Comparison of ENCODE assay signal across 8 cellular contexts in the genomic region with DNA sequence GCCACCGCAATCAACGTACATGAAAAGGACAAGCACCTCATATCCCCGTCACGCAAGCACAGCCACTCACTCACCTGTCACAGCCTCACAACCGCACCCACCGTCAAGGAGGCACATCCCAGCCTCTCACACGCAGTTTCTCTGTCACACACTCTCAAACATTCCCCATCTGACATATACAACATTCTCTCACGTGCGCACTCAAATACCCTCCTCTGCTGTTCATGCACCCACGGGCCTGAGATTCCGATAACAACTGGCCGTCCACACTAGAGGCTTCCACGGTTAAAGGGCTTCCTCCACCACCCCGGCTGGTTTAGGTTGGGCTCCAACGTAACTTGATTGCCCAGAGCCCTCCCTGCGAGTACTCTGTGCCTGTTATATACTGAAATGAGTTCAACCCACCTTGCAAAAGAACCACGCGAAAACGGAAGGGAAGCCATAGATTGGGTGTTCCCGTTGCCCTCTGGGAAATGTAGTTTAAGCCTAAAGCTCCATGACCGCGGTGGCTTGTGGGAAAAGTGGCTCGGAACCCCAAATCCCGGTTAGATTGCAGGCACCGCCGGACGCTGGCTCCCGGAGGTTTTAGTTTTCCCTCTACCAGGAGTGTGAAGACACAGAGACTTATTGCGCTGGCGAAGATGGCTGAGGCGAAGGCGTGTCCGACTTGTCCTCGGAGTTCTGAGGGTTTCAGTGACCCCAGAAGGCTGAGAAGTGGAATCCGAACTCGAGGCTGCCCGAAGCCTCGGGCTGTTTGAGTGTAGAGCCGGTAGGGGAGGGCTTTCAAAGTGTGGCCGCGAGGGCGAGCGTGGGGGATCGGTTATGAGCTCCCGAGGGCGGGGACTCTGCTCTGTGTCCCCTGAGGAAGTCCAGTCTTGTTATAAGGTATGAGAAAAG. TPM values are rescaled to one million over a fixed set of nuclear protein-coding genes. Genes with fewer than 3 reads are reported as not detected.
DNase-seq lines count a peak whose midpoint lies in the region; ATAC-seq and TF ChIP-seq lines count a peak whose summit lies in the region.

A gene (minus strand): TSS at position 448 of the 897 bp plus-strand sequence. CDS start 5,857 bp downstream, outside the sequence.

- H3K36me3 Mint-ChIP-seq in activated T-helper 2 cell treated with anti-CD3 and anti-CD28 coated beads, Interferon-gamma antibody, Interleukin-2, Interleukin-4, amounts not matched to agents 10 μg/mL and 5 μg/mL and 100 μg/mL, durations not matched to agents 14 hours and 24 hours and 36 hours (ENCODE audit: low read depth), result peaks cover 31% of the 10 kb centered on the region
- no peaks in the 10 kb centered on the region for H3K36me3 Mint-ChIP-seq in natural killer cell

- peak within 1 kb of the TSS; percentile 96 for H3K4me3 Mint-ChIP-seq in activated T-helper 2 cell treated with anti-CD3 and anti-CD28 coated beads, Interferon-gamma antibody, Interleukin-2, Interleukin-4, amounts not matched to agents 10 μg/mL and 5 μg/mL and 100 μg/mL, durations not matched to agents 14 hours and 24 hours and 36 hours (ENCODE audit: low read depth)
- H3K4me3 Mint-ChIP-seq in natural killer cell, result peak within 1 kb of the TSS; percentile 99

- no peaks in the 10 kb centered on the region; the same call in 1 of the 2 replicates for H3K36me3 ChIP-seq in DND-41 (ENCODE audit: insufficient read depth, low read length)
- H3K36me3 ChIP-seq in GM23248 (ENCODE audit: low read depth), result no peaks in the 10 kb centered on the region

- H2AFZ ChIP-seq in DND-41 (ENCODE audit: low read depth, low read length) (peak within 1 kb of the TSS; percentile 98), GM23248 (peak within 1 kb of the TSS; percentile 100)

- no peaks in the 10 kb centered on the region for H3K27me3 Mint-ChIP-seq in activated T-helper 2 cell treated with anti-CD3 and anti-CD28 coated beads, Interferon-gamma antibody, Interleukin-2, Interleukin-4, amounts not matched to agents 10 μg/mL and 5 μg/mL and 100 μg/mL, durations not matched to agents 14 hours and 24 hours and 36 hours (ENCODE audit: low read depth)
- H3K27me3 Mint-ChIP-seq in natural killer cell (ENCODE audit: low read depth in 2 of 2), result no peaks in the 10 kb centered on the region

- peak within 1 kb of the TSS; percentile 88 for H3K4me2 ChIP-seq in DND-41 (ENCODE audit: insufficient read depth, low read length)
- peak within 1 kb of the TSS; percentile 85 for H3K4me2 ChIP-seq in GM23248 (ENCODE audit: unreplicated experiment)

- H3K9me3 Mint-ChIP-seq in activated T-helper 2 cell treated with anti-CD3 and anti-CD28 coated beads, Interferon-gamma antibody, Interleukin-2, Interleukin-4, amounts not matched to agents 10 μg/mL and 5 μg/mL and 100 μg/mL, durations not matched to agents 14 hours and 24 hours and 36 hours, result peaks cover 33% of the 10 kb centered on the region
- H3K9me3 Mint-ChIP-seq in natural killer cell, result no peaks in the 10 kb centered on the region

- WGBS in GM23248 (ENCODE audit: low coverage in 1 of 2, low lambda C conversion rate in 2 of 2, missing lambda C conversion rate in 2 of 2), 2 experiments, result 1 to 2% methylated on average over 46 of the region's 46 CpGs

- H3K27ac Mint-ChIP-seq in activated T-helper 2 cell treated with anti-CD3 and anti-CD28 coated beads, Interferon-gamma antibody, Interleukin-2, Interleukin-4, amounts not matched to agents 10 μg/mL and 5 μg/mL and 100 μg/mL, durations not matched to agents 14 hours and 24 hours and 36 hours, result peak within 1 kb of the TSS; percentile 88
- peak within 1 kb of the TSS; percentile 91 to 97 for H3K27ac Mint-ChIP-seq in natural killer cell

- H3K9ac ChIP-seq in DND-41 (ENCODE audit: low read depth, low read length), result peak within 1 kb of the TSS; percentile 65
- H3K9ac ChIP-seq in GM23248, result peak within 1 kb of the TSS; percentile 85

- ATAC-seq in DND-41 (ENCODE audit: insufficient read depth, low read depth) (peak; percentile 87), natural killer cell (peak; percentile 83 to 91 (median 83))

- H3K27me3 ChIP-seq in DND-41 (ENCODE audit: insufficient read depth, low read length, poor library complexity) (no peaks in the 10 kb centered on the region), GM23248 (replicated peaks; ENCODE audit: insufficient read depth) (no peaks in the 10 kb centered on the region)

- H3K4me1 ChIP-seq in DND-41 (ENCODE audit: insufficient read depth, low read length) (peaks cover 27% of the 10 kb centered on the region), GM23248 (ENCODE audit: insufficient read depth) (peaks cover 5% of the 10 kb centered on the region; the same call in 1 of the 2 replicates)

- H3K79me2 ChIP-seq in DND-41 (ENCODE audit: insufficient read depth, low read length) (peaks cover 39% of the 10 kb centered on the region), GM23248 (ENCODE audit: insufficient read depth) (peaks cover 54% of the 10 kb centered on the region)

- no peaks in the 10 kb centered on the region for H4K20me1 ChIP-seq in DND-41 (ENCODE audit: insufficient read depth, low read length)
- H4K20me1 ChIP-seq in GM23248 (ENCODE audit: insufficient read depth), result no peaks in the 10 kb centered on the region

- peaks cover 11% of the 10 kb centered on the region for H3K4me1 Mint-ChIP-seq in activated T-helper 2 cell treated with anti-CD3 and anti-CD28 coated beads, Interferon-gamma antibody, Interleukin-2, Interleukin-4, amounts not matched to agents 10 μg/mL and 5 μg/mL and 100 μg/mL, durations not matched to agents 14 hours and 24 hours and 36 hours (ENCODE audit: low read depth)
- H3K4me1 Mint-ChIP-seq in natural killer cell, result peaks cover 31 to 36% of the 10 kb centered on the region in 2 donors

- DNase-seq in DND-41 (peak; percentile 86), GM23248 (peak; percentile 96), LNCaP clone FGC (ENCODE audit: low read depth) (peak; percentile 67), RPMI8226 (peak; percentile 83), fibroblast of pulmonary artery (ENCODE audit: low read depth) (peak; percentile 93), natural killer cell (peak; percentile 69)
- peak; percentile 67 for DNase-seq in activated T-helper 2 cell treated with anti-CD3 and anti-CD28 coated beads, Interferon-gamma antibody, Interleukin-2, Interleukin-4, amounts not matched to agents 10 μg/mL and 5 μg/mL and 100 μg/mL, durations not matched to agents 14 hours and 24 hours and 36 hours (ENCODE audit: low spot score)
- peak; percentile 89 to 97 (median 94) for DNase-seq in stimulated activated naive CD4-positive, alpha-beta T cell (lab: John Stamatoyannopoulos, UW)

- no peaks in the 10 kb centered on the region for H3K9me2 ChIP-seq in GM23248 (ENCODE audit: insufficient read depth)

- H3F3A ChIP-seq in GM23248 (ENCODE audit: insufficient read depth), result peaks cover 5% of the 10 kb centered on the region; the same call in 1 of the 2 replicates

- H3K4me3 ChIP-seq in DND-41 (ENCODE audit: low read depth in 1 of 2, low read length in 2 of 2), result peak within 1 kb of the TSS; percentile 66 to 90
- peak within 1 kb of the TSS; percentile 90 for H3K4me3 ChIP-seq in GM23248
- peak within 1 kb of the TSS; percentile 73 for H3K4me3 ChIP-seq in LNCaP clone FGC (ENCODE audit: low read depth, low read length)
- peak within 1 kb of the TSS; percentile 85 for H3K4me3 ChIP-seq in fibroblast of pulmonary artery (replicated peaks; ENCODE audit: low read depth, low read length)

- in situ Hi-C loops in GM23248 (cut with MboI), result no loop called here

- TF ChIP-seq CTCF in DND-41 (IDR thresholded peaks at IDR 0.05; ENCODE audit: borderline replicate concordance, extremely low read depth, low read length, poor library complexity, severe bottlenecking) (peak; percentile 38), LNCaP clone FGC (IDR thresholded peaks at IDR 0.05; ENCODE audit: control insufficient read depth, extremely low read depth, insufficient read depth) (no peak), fibroblast of pulmonary artery (IDR thresholded peaks at IDR 0.05; ENCODE audit: low read length, missing control alignments) (peak; percentile 20), natural killer cell (IDR thresholded peaks at IDR 0.05) (no peak)

- peak within 1 kb of the TSS; percentile 91 for H3K27ac ChIP-seq in DND-41 (ENCODE audit: low read length)
- peak within 1 kb of the TSS; percentile 81 for H3K27ac ChIP-seq in GM23248

- H3K9me3 ChIP-seq in DND-41 (ENCODE audit: insufficient read depth, low read length, severe bottlenecking) (no peaks in the 10 kb centered on the region), GM23248 (ENCODE audit: low read depth) (no peaks in the 10 kb centered on the region)

- intact Hi-C loops in activated T-helper 2 cell treated with anti-CD3 and anti-CD28 coated beads, Interferon-gamma antibody, Interleukin-2, Interleukin-4, amounts not matched to agents 10 μg/mL and 5 μg/mL and 100 μg/mL, durations not matched to agents 14 hours and 24 hours and 36 hours (cut with micrococcal nuclease), result loop anchor here (1.0 to 2.0 kb wide), 4 partner anchors 60 to 313 kb away; a partner anchor contains a TSS
- intact Hi-C loops in natural killer cell (cut with micrococcal nuclease), result loop anchor here (1.0 to 10.0 kb wide), 5 partner anchors 87 to 1565 kb away; a partner anchor contains a TSS

RNA-seq across cellular contexts. Expression of the gene that starts here (rescaled TPM):
- 3.3 and 4.2 TPM in 2 replicates for total RNA-seq in GM23248 (2014; rRNA removed; shearing (Covaris generic))
- polyA plus RNA-seq in GM23248 (2016; fragmentation: Nextera tagmentation; extraction: Ambion mirVana), result 4.5 and 5.2 TPM in 2 replicates
- total RNA-seq in activated T-helper 2 cell treated with anti-CD3 and anti-CD28 coated beads, Interferon-gamma antibody, Interleukin-2, Interleukin-4, amounts not matched to agents 10 μg/mL and 5 μg/mL and 100 μg/mL, durations not matched to agents 14 hours and 24 hours and 36 hours, result 3.1 and 3.6 TPM in 2 replicates
- total RNA-seq in natural killer cell, result 10 to 100 TPM in 2 of 3 donors, 1 to 10 TPM in 1; 10.0 to 15.5 (median 13.4) TPM

Comparison
In these comparisons a context has a peak if more than half of its experiments do, and no peak if none do; other contexts are left out.
1. Peak in every context shown above with its lines: DNase-seq, ATAC-seq, H3K4me3 ChIP-seq and H3K27ac ChIP-seq.
2. CTCF ChIP-seq: peak in DND-41 (single experiment) and fibroblast of pulmonary artery (single experiment); none in LNCaP clone FGC (single experiment) and natural killer cell (single experiment).